ENCODE assay signal across 9 cellular contexts in the genomic region with DNA sequence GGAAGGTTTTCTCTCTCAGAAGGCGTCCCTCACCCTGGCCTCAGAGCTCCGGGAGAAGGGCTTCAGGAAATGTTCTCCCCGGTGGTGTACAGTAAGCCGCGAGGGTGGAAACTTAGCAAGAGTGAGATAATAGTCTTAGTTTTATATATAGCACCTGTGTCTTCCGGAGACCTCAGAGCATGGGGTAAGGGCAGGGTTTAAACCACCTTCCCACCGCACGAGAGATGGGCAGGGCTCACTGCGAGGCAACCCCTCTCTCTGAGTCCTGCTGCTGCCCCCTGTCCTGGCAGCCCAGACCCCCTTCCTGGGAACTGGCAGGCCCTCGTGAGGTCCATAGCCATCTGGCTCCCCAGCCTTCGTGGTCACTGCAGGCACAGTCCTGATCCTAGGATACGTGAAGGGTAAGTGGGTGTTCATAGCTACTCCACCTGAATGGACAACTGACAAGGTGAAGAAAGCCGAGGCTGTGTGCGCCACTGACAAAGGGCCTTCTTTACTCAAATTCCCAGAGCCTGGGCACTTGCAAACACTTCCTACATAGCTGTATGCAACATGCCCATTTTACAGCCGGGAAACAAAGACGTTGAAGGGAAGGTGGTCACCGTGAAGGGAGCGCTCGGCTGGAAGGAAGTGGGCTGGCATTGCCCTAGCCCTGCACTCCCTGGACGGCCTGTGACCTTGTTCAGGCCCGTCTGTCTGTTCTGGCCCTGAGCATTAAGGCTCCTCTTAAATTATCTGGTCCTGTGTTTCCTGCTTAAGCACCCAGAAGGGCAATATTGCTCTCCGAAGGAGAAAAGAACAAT. TPM values are rescaled to one million over a fixed set of nuclear protein-coding genes. Genes with fewer than 3 reads are reported as not detected.
DNase-seq lines count a peak whose midpoint lies in the region; ATAC-seq, FAIRE-seq and TF ChIP-seq lines count a peak whose summit lies in the region.
"Had no signal": no experiment of that assay in that cellular context is flagged by ENCODE, and none has a peak within 500 bp of the region (broad histone marks: within the 10 kb centered on the region; RNA-seq: fewer than 3 reads in every experiment).

No MANE protein-coding gene starts in this region.

- peaks cover 11% of the 10 kb centered on the region for H3K36me3 ChIP-seq in neutrophil
- H3K36me3 ChIP-seq in kidney (ENCODE audit: control insufficient read depth in 1 of 2, insufficient read depth in 2 of 2, low read length in 2 of 2), result no peaks in the 10 kb centered on the region

- no peak for FAIRE-seq in kidney (lab: Jason Lieb, UNC)

- intact Hi-C loops in activated CD4-positive, alpha-beta T cell treated with anti-CD3 and anti-CD28 coated beads, Interleukin-2, amount 10 ng/mL, durations not matched to agents 24 days and 14 days (cut with micrococcal nuclease), result loop anchor here (1.0 to 2.0 kb wide), 4 partner anchors 14 to 117 kb away; a partner anchor contains a TSS
- intact Hi-C loops in kidney (cut with DNase I) (no loop called here), head of caudate nucleus (cut with DNase I) (no loop called here)

- peak overlapping the region; percentile 63 for H3K27ac Mint-ChIP-seq in activated CD4-positive, alpha-beta T cell treated with anti-CD3 and anti-CD28 coated beads, Interleukin-2, amount 10 ng/mL, durations not matched to agents 24 days and 14 days

- H3K27ac ChIP-seq in neutrophil (peak overlapping the region; percentile 61), kidney (ENCODE audit: low read depth in 2 of 2, low read length in 2 of 2) (peak overlapping the region in 1 of 2 donors; percentile 0)
- H3K27ac ChIP-seq: KMS-11 had no signal

- H3K9ac ChIP-seq in kidney (ENCODE audit: low read length in 2 of 2), result no peak overlapping the region
- H3K9ac ChIP-seq: KMS-11 had no signal

- peaks cover 48% of the 10 kb centered on the region for H3K36me3 Mint-ChIP-seq in activated CD4-positive, alpha-beta T cell treated with anti-CD3 and anti-CD28 coated beads, Interleukin-2, amount 10 ng/mL, durations not matched to agents 24 days and 14 days (ENCODE audit: low read depth)

- TF ChIP-seq CTCF in neutrophil (IDR thresholded peaks at IDR 0.05) (no peak), kidney (IDR thresholded peaks at IDR 0.05; ENCODE audit: borderline replicate concordance, extremely low read depth, insufficient read depth) (no peak)

- peaks cover 5% of the 10 kb centered on the region for H3K9me3 Mint-ChIP-seq in activated CD4-positive, alpha-beta T cell treated with anti-CD3 and anti-CD28 coated beads, Interleukin-2, amount 10 ng/mL, durations not matched to agents 24 days and 14 days

- H3K4me3 ChIP-seq in neutrophil (ENCODE audit: low read depth in 1 of 2, low read length in 1 of 2) (no peak overlapping the region), kidney (ENCODE audit: low read length in 2 of 2) (no peak overlapping the region)

- H3K4me1 Mint-ChIP-seq in activated CD4-positive, alpha-beta T cell treated with anti-CD3 and anti-CD28 coated beads, Interleukin-2, amount 10 ng/mL, durations not matched to agents 24 days and 14 days, result peaks cover 73% of the 10 kb centered on the region

- ATAC-seq in GM18909 (IDR thresholded peaks at IDR 0.05; ENCODE audit: poor library complexity, unreplicated experiment), result peak; percentile 92
- ATAC-seq in HG02884 (IDR thresholded peaks at IDR 0.05; ENCODE audit: unreplicated experiment), result peak; percentile 81

- peak overlapping the region; percentile 44 for H3K4me3 Mint-ChIP-seq in activated CD4-positive, alpha-beta T cell treated with anti-CD3 and anti-CD28 coated beads, Interleukin-2, amount 10 ng/mL, durations not matched to agents 24 days and 14 days

- H3K4me1 ChIP-seq in neutrophil (ENCODE audit: control insufficient read depth in 1 of 2, insufficient read depth in 1 of 2, low read depth in 1 of 2, low read length in 1 of 2) (peaks cover 34 to 50% of the 10 kb centered on the region in 2 experiments), kidney (ENCODE audit: control insufficient read depth in 1 of 2, insufficient read depth in 1 of 2, low read depth in 1 of 2, low read length in 2 of 2) (peaks cover 4 to 15% of the 10 kb centered on the region in 2 donors)

- DNase-seq in activated CD4-positive, alpha-beta T cell treated with anti-CD3 and anti-CD28 coated beads, Interleukin-2, amount 10 ng/mL, durations not matched to agents 24 days and 14 days, result peak; percentile 89
- no peak for DNase-seq in kidney
- no peak for DNase-seq in NCI-H774 (lab: John Stamatoyannopoulos, UW)
- no peak for DNase-seq in SIG-M5 treated with dmso at 0.1 percent for 504 hours (lab: John Stamatoyannopoulos, UW; ENCODE audit: unreplicated experiment)
- DNase-seq in head of caudate nucleus, result no peak

- no peaks in the 10 kb centered on the region for H3K9me3 ChIP-seq in neutrophil
- no peaks in the 10 kb centered on the region for H3K9me3 ChIP-seq in kidney (ENCODE audit: control insufficient read depth in 1 of 2, low read length in 2 of 2)

- no peaks in the 10 kb centered on the region for H3K27me3 ChIP-seq in neutrophil

- H3K27me3 Mint-ChIP-seq in activated CD4-positive, alpha-beta T cell treated with anti-CD3 and anti-CD28 coated beads, Interleukin-2, amount 10 ng/mL, durations not matched to agents 24 days and 14 days, result no peaks in the 10 kb centered on the region

RNA-seq across cellular contexts. Expression of a gene that starts 26.9 kb away (rescaled TPM):
- total RNA-seq in activated CD4-positive, alpha-beta T cell treated with anti-CD3 and anti-CD28 coated beads, Interleukin-2, amount 10 ng/mL, durations not matched to agents 24 days and 14 days, result 29.3 and 31.2 TPM in 2 replicates
- 39.3 TPM for total RNA-seq in kidney
- 20.2 TPM for polyA plus RNA-seq in kidney (ENCODE audit: insufficient read depth, low read depth, low replicate concordance)
